In the genomic region with DNA sequence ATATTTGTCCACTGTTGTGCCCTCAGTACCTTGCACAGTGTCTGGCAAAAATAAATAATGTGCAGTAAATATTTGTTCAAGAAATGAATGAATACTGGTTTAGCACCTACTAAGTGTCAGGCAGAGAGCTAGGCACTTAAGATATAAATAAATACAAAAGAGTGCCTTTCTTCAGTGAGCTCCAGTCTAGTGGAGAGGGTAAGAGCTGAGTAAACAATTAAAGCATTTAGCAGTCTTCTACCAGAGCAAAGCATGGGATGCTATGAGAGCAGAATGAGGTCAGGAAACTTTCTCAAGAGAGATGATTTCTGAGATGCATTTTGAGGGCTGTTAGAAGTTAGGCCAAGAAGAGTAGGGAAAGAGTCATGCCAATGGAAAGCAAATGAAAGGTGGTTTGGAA, we compare ENCODE assay signal across 23 cellular contexts.
"Had no signal": no experiment of that assay in that cellular context is flagged by ENCODE, and none has a peak within 500 bp of the region (broad histone marks: within the 10 kb centered on the region; RNA-seq: fewer than 3 reads in every experiment).

No MANE protein-coding gene starts in this region.

- H3K9me3 ChIP-seq: gastrocnemius medialis, prostate gland, thyroid gland had no signal

- H3K4me1 ChIP-seq: gastrocnemius medialis, prostate gland, right atrium auricular region, stomach, thyroid gland had no signal

- H3K27me3 ChIP-seq: gastrocnemius medialis, right atrium auricular region, stomach, thyroid gland had no signal

- DNase-seq: dermis blood vessel endothelial cell; effector memory CD8-positive, alpha-beta T cell; erythroblast; gastrocnemius medialis; head of caudate nucleus; mammary epithelial cell; mesendoderm; midbrain; naive thymus-derived CD4-positive, alpha-beta T cell; nucleus accumbens; stimulated activated CD4-positive, alpha-beta T cell treated with anti-CD3 and anti-CD28 coated beads, Interleukin-12 subunit alpha, Interleukin-12 subunit beta, amount 100 ng/mL, for 4 hours; stimulated activated CD4-positive, alpha-beta T cell treated with anti-CD3 and anti-CD28 coated beads, Interleukin-1b, Interleukin-23, amount 100 ng/mL, for 48 hours; stimulated activated CD4-positive, alpha-beta T cell treated with anti-CD3 and anti-CD28 coated beads, Interleukin-4, amount 100 ng/mL, for 24 hours; stimulated activated naive CD4-positive, alpha-beta T cell treated with Interleukin-2 at 50 U/mL for 16 hours; stomach; thyroid gland; trophoblast cell had no signal

- ATAC-seq: effector memory CD8-positive, alpha-beta T cell; gastrocnemius medialis; naive thymus-derived CD4-positive, alpha-beta T cell; sciatic nerve; stimulated activated effector memory CD8-positive, alpha-beta T cell treated with anti-CD3 and anti-CD28 coated beads, Interleukin-12 subunit alpha, Interleukin-12 subunit beta, amount 100 ng/mL, for 72 hours had no signal

- H3K36me3 ChIP-seq: gastrocnemius medialis, prostate gland, right atrium auricular region, stomach, thyroid gland had no signal

- H3K4me3 ChIP-seq: coronary artery, gastrocnemius medialis, prostate gland, right atrium auricular region, smooth muscle cell, stomach, thyroid gland had no signal

- H3K27ac ChIP-seq: coronary artery, gastrocnemius medialis, prostate gland, right atrium auricular region, stomach, thyroid gland had no signal
